10 cellular contexts compared by ENCODE assay signal in genomic region chr7:113159746-113160339, GRCh38.
A peak's percentile ranks its signal among the peaks of the same experiment; 100 is the strongest.
DNase-seq lines count a peak whose midpoint lies in the region; ATAC-seq lines count a peak whose summit lies in the region.
"Had no signal": no experiment of that assay in that cellular context is flagged by ENCODE, and none has a peak within 500 bp of the region (broad histone marks: within the 10 kb centered on the region; RNA-seq: fewer than 3 reads in every experiment).

No MANE protein-coding gene starts in this region.

- in situ Hi-C loops in KBM-7 (cut with MboI; ENCODE audit: low pct_unique_long_range_greater_than_20kb, low sequenced_read_pairs): no loop called here

- peak; percentile 80 for ATAC-seq in GM21528 (IDR thresholded peaks at IDR 0.05; ENCODE audit: low FRiP score, unreplicated experiment)
- peak; percentile 49 for ATAC-seq in stimulated activated effector memory CD8-positive, alpha-beta T cell treated with anti-CD3 and anti-CD28 coated beads, Interleukin-12 subunit alpha, Interleukin-12 subunit beta, amount 100 ng/mL, for 72 hours

- no peaks in the 10 kb centered on the region for H3K9me3 Mint-ChIP-seq in stimulated activated effector memory CD8-positive, alpha-beta T cell treated with anti-CD3 and anti-CD28 coated beads, Interleukin-12 subunit alpha, Interleukin-12 subunit beta, amount 100 ng/mL, for 72 hours

- H3K4me3 Mint-ChIP-seq in stimulated activated effector memory CD8-positive, alpha-beta T cell treated with anti-CD3 and anti-CD28 coated beads, Interleukin-12 subunit alpha, Interleukin-12 subunit beta, amount 100 ng/mL, for 72 hours: no peak overlapping the region
- H3K4me3 Mint-ChIP-seq: activated naive CD8-positive, alpha-beta T cell; CD4-positive, CD25-positive, alpha-beta regulatory T cell had no signal

- no peak overlapping the region for H3K27ac Mint-ChIP-seq in stimulated activated effector memory CD8-positive, alpha-beta T cell treated with anti-CD3 and anti-CD28 coated beads, Interleukin-12 subunit alpha, Interleukin-12 subunit beta, amount 100 ng/mL, for 72 hours
- H3K27ac Mint-ChIP-seq: activated naive CD8-positive, alpha-beta T cell; CD4-positive, CD25-positive, alpha-beta regulatory T cell had no signal

- no peaks in the 10 kb centered on the region for H3K4me1 Mint-ChIP-seq in stimulated activated effector memory CD8-positive, alpha-beta T cell treated with anti-CD3 and anti-CD28 coated beads, Interleukin-12 subunit alpha, Interleukin-12 subunit beta, amount 100 ng/mL, for 72 hours
- H3K4me1 Mint-ChIP-seq: CD4-positive, CD25-positive, alpha-beta regulatory T cell had no signal

- H3K36me3 Mint-ChIP-seq in stimulated activated effector memory CD8-positive, alpha-beta T cell treated with anti-CD3 and anti-CD28 coated beads, Interleukin-12 subunit alpha, Interleukin-12 subunit beta, amount 100 ng/mL, for 72 hours: no peaks in the 10 kb centered on the region
- H3K36me3 Mint-ChIP-seq: activated naive CD8-positive, alpha-beta T cell; CD4-positive, CD25-positive, alpha-beta regulatory T cell had no signal

- DNase-seq in NCI-H2196 (lab: John Stamatoyannopoulos, UW; ENCODE audit: unreplicated experiment) (peak; percentile 25), NCI-H2196 treated with DMSO at 0.1 percent for 48 hours (lab: John Stamatoyannopoulos, UW; ENCODE audit: unreplicated experiment) (no peak), KBM-7 (peak; percentile 63), RKO (ENCODE audit: low spot score) (peak; percentile 57), fibroblast of the conjunctiva (ENCODE audit: low read depth) (peak; percentile 20)
- DNase-seq in stimulated activated effector memory CD8-positive, alpha-beta T cell treated with anti-CD3 and anti-CD28 coated beads, Interleukin-12 subunit alpha, Interleukin-12 subunit beta, amount 100 ng/mL, for 72 hours (ENCODE audit: low spot score in 2 of 2): no peak
- DNase-seq in central memory CD4-positive, alpha-beta T cell: no peak

Comparison
In these comparisons a context has a peak if more than half of its experiments do, and no peak if none do; other contexts are left out.
1. DNase-seq: peak in NCI-H2196 (single experiment), KBM-7 (single experiment), RKO (single experiment) and fibroblast of the conjunctiva (single experiment); none in NCI-H2196 treated with DMSO at 0.1 percent for 48 hours (single experiment), stimulated activated effector memory CD8-positive, alpha-beta T cell treated with anti-CD3 and anti-CD28 coated beads, Interleukin-12 subunit alpha, Interleukin-12 subunit beta, amount 100 ng/mL, for 72 hours (0 of 2) and central memory CD4-positive, alpha-beta T cell (single experiment).